In genomic region chr1:222443566-222443965, GRCh38 we compare ENCODE assay signal across 27 cellular contexts.
"Had no signal": no experiment of that assay in that cellular context is flagged by ENCODE, and none has a peak within 500 bp of the region (broad histone marks: within the 10 kb centered on the region; RNA-seq: fewer than 3 reads in every experiment).

No MANE protein-coding gene starts in this region.

- H3K4me3 ChIP-seq: adrenal gland, cardiac muscle cell, Peyer's patch, SJCRH30 had no signal

- H3K27ac ChIP-seq: adrenal gland, cardiac muscle cell, Peyer's patch, RWPE1, SJCRH30, WERI-Rb-1 had no signal

- H3K4me1 Mint-ChIP-seq: activated CD4-positive, alpha-beta memory T cell treated with anti-CD3 and anti-CD28 coated beads, Interleukin-2, amount 10 ng/mL, durations not matched to agents 7 days and 5 days; brain had no signal

- H3K27ac Mint-ChIP-seq: activated CD4-positive, alpha-beta memory T cell treated with anti-CD3 and anti-CD28 coated beads, Interleukin-2, amount 10 ng/mL, durations not matched to agents 7 days and 5 days; activated CD4-positive, alpha-beta T cell treated with anti-CD3 and anti-CD28 coated beads for 36 hours; activated naive CD4-positive, alpha-beta T cell treated with anti-CD3 and anti-CD28 coated beads for 36 hours; activated naive CD8-positive, alpha-beta T cell; activated T-helper 17 cell treated with anti-CD3 and anti-CD28 coated beads, Interleukin-2, amount 50 U/mL, for 72 hours; brain had no signal

- DNase-seq: activated CD4-positive, alpha-beta memory T cell treated with anti-CD3 and anti-CD28 coated beads, Interleukin-2, amount 10 ng/mL, durations not matched to agents 7 days and 5 days; activated CD4-positive, alpha-beta T cell treated with anti-CD3 and anti-CD28 coated beads for 36 hours; activated CD4-positive, alpha-beta T cell treated with anti-CD3 and anti-CD28 coated beads, Interleukin-2, amount 50 U/mL, for 1 hour; activated gamma-delta T cell; activated naive CD4-positive, alpha-beta T cell treated with anti-CD3 and anti-CD28 coated beads for 36 hours; activated T-cell treated with anti-CD3 and anti-CD28 coated beads for 4 hours; activated T-cell treated with anti-CD3 and anti-CD28 coated beads, Interleukin-2, amount 50 U/mL, for 48 hours; adrenal gland; aorta; MM.1S; NCI-H1105; NCI-H1436; NCI-H2081; NCI-H510A treated with DMSO at 0.1 percent for 48 hours; NCI-H69; NK-92 treated with Interleukin-12 subunit alpha and Interleukin-12 subunit beta, amount 100 ng/mL, for 24 hours; Peyer's patch; Right ventricle myocardium superior; SJCRH30; SK-N-SH; T-helper 1 cell; WERI-Rb-1 had no signal

- H3K4me1 ChIP-seq: adrenal gland, Peyer's patch, SJCRH30 had no signal

- H3K9me3 ChIP-seq: adrenal gland, Peyer's patch, SJCRH30, SK-N-SH had no signal

- H3K9me3 Mint-ChIP-seq: activated CD4-positive, alpha-beta memory T cell treated with anti-CD3 and anti-CD28 coated beads, Interleukin-2, amount 10 ng/mL, durations not matched to agents 7 days and 5 days; activated naive CD4-positive, alpha-beta T cell treated with anti-CD3 and anti-CD28 coated beads for 36 hours; activated T-helper 17 cell treated with anti-CD3 and anti-CD28 coated beads, Interleukin-2, amount 50 U/mL, for 72 hours had no signal

- H3K36me3 ChIP-seq: adrenal gland, cardiac muscle cell, Peyer's patch, SJCRH30, WERI-Rb-1 had no signal

- H3K27me3 Mint-ChIP-seq: activated CD4-positive, alpha-beta memory T cell treated with anti-CD3 and anti-CD28 coated beads, Interleukin-2, amount 10 ng/mL, durations not matched to agents 7 days and 5 days; activated CD4-positive, alpha-beta T cell treated with anti-CD3 and anti-CD28 coated beads for 36 hours; activated naive CD8-positive, alpha-beta T cell; activated T-helper 17 cell treated with anti-CD3 and anti-CD28 coated beads, Interleukin-2, amount 50 U/mL, for 72 hours had no signal

- H3K4me3 Mint-ChIP-seq: activated CD4-positive, alpha-beta memory T cell treated with anti-CD3 and anti-CD28 coated beads, Interleukin-2, amount 10 ng/mL, durations not matched to agents 7 days and 5 days; activated CD4-positive, alpha-beta T cell treated with anti-CD3 and anti-CD28 coated beads for 36 hours; activated naive CD4-positive, alpha-beta T cell treated with anti-CD3 and anti-CD28 coated beads for 36 hours; activated naive CD8-positive, alpha-beta T cell; activated T-helper 17 cell treated with anti-CD3 and anti-CD28 coated beads, Interleukin-2, amount 50 U/mL, for 72 hours; brain had no signal

- H3K27me3 ChIP-seq: adrenal gland, cardiac muscle cell, Peyer's patch had no signal

- H3K36me3 Mint-ChIP-seq: brain had no signal

- ATAC-seq: activated CD4-positive, alpha-beta T cell treated with anti-CD3 and anti-CD28 coated beads for 36 hours; activated T-helper 17 cell treated with anti-CD3 and anti-CD28 coated beads, Interleukin-2, amount 50 U/mL, for 72 hours had no signal
